ENCODE assay signal across 1 cellular context in genomic region chr17:50043290-50044148, GRCh38.
TF ChIP-seq lines count a peak whose summit lies in the region.

No MANE protein-coding gene starts in this region.

TF ChIP-seq in IMR-90, 13 proteins besides CTCF, POLR2A, EP300 and RAD21 (continued from another document):
- TF ChIP-seq RCOR1 (IDR thresholded peaks at IDR 0.05; ENCODE audit: insufficient replicate concordance, low read length) (no peak), SMC3 (IDR thresholded peaks at IDR 0.05; ENCODE audit: low read depth, low read length) (no peak), USF2 (IDR thresholded peaks at IDR 0.05; ENCODE audit: low read depth, low read length) (no peak), RFX5 (IDR thresholded peaks at IDR 0.05; ENCODE audit: low read depth, low read length) (no peak), BHLHE40 (IDR thresholded peaks at IDR 0.05; ENCODE audit: low read depth, low read length) (no peak), ELK1 (IDR thresholded peaks at IDR 0.05; ENCODE audit: borderline replicate concordance, low read depth, low read length) (no peak), MXI1 (IDR thresholded peaks at IDR 0.05; ENCODE audit: borderline replicate concordance, low read depth, low read length) (no peak), MAZ (IDR thresholded peaks at IDR 0.05; ENCODE audit: borderline replicate concordance, low read depth, low read length) (no peak), NFE2L2 (IDR thresholded peaks at IDR 0.05; ENCODE audit: low read depth, low read length) (no peak)
TF ChIP-seq in IMR-90: peak in this region for 0.
